Comparison of ENCODE assay signal across 19 cellular contexts in the genomic region with DNA sequence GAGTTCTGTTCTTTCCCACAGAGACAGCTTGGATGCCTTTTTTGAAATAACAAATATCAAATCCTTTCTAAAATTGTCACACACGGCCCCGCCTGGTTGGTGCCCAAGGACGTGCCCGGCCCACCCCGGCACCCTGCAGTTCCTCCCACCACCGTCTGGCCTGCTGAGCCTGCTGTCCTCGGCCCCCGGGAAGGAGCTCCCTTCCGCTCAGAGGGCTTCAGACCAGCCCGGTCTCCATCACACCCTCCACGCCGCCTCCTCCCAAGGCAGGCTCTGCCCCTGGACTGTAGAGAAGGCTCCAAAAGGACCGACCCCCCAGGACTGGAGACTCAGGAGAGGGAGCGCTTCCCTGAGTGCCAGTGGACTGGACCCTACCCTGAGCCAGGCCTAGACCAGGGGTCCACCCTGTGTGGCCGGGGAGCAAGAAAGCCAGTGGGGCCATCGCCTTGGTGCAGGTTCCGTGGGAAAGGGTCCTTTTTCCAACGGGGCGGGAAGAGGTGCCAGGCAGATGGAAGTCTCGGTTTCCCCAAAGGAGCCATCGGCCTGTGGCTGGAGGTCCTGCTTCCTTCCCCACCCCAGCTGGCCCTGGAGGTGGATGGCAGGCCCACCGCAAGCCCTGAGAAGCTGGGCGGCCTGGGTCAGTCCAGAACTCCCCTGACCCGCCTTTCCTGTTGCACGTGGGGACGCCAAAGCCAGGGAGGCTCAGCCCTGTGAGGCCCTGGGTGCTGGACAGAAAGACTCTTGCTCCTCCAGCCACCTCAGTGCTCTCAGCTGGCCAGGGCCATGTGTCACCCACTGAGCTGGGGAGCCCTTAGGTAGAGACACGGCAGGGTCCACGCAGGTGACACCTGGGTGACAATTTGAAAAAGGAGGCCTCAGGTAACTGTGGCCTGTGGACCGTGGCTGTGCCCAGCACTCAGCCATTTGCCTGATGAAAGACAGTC.
DNase-seq lines count a peak whose midpoint lies in the region; ATAC-seq and TF ChIP-seq lines count a peak whose summit lies in the region.
"Had no signal": no experiment of that assay in that cellular context is flagged by ENCODE, and none has a peak within 500 bp of the region (broad histone marks: within the 10 kb centered on the region; RNA-seq: fewer than 3 reads in every experiment).

No MANE protein-coding gene starts in this region.

- no peak for TF ChIP-seq EP300 in upper lobe of left lung (IDR thresholded peaks at IDR 0.05)

- H3K27ac Mint-ChIP-seq in WTC11 = no peak overlapping the region
- H3K27ac Mint-ChIP-seq in activated T-helper 17 cell treated with anti-CD3 and anti-CD28 coated beads, Interleukin-2, amount 50 U/mL, for 72 hours = no peak overlapping the region
- H3K27ac Mint-ChIP-seq: B cell had no signal

- H3K36me3 ChIP-seq in esophagus squamous epithelium (no peaks in the 10 kb centered on the region), mucosa of rectum (ENCODE audit: control insufficient read depth in 2 of 2, insufficient read depth in 2 of 2, low read length in 2 of 2) (no peaks in the 10 kb centered on the region), upper lobe of left lung (no peaks in the 10 kb centered on the region), PC-3 (ENCODE audit: low read depth, low read length) (no peaks in the 10 kb centered on the region)
- H3K36me3 ChIP-seq: MG63 had no signal

- POLR2A ChIA-PET in WTC11 (lab: Charles Lee) (no interaction called here), PC-3 (lab: Charles Lee; ENCODE audit: unreplicated experiment) (no interaction called here)

- H3K27ac ChIP-seq in esophagus squamous epithelium (peak overlapping the region; percentile 71 to 99 (median 90)), mucosa of rectum (ENCODE audit: low read depth in 2 of 2, low read length in 2 of 2) (peak overlapping the region; percentile 76 to 84), upper lobe of left lung (peak overlapping the region; percentile 49 to 91 (median 83)), PC-3 (ENCODE audit: low read length) (no peak overlapping the region)

- CTCF ChIA-PET in WTC11 (lab: Charles Lee) (interaction anchor here (0.9 to 2.5 kb wide), 9 partner anchors 8 to 168 kb away, joined by 3 to 12 read pairs (median 3); no protein-coding TSS in a partner anchor), PC-3 (lab: Charles Lee) (interaction anchor here (0.6 kb wide), 1 partner anchor 66 kb away, joined by 4 read pairs; no protein-coding TSS in a partner anchor)

- no peak overlapping the region for H3K4me3 ChIP-seq in esophagus squamous epithelium
- H3K4me3 ChIP-seq in mucosa of rectum (ENCODE audit: low read length in 2 of 2) = no peak overlapping the region
- no peak overlapping the region for H3K4me3 ChIP-seq in upper lobe of left lung
- H3K4me3 ChIP-seq in PC-3 (ENCODE audit: low read length) = no peak overlapping the region
- H3K4me3 ChIP-seq: lung, MG63 had no signal

- DNase-seq in WTC11 (ENCODE audit: low spot score) = peak; percentile 9
- DNase-seq in esophagus squamous epithelium (lab: John Stamatoyannopoulos, UW) = no peak
- DNase-seq in upper lobe of left lung = peak in 1 of 2 donors; percentile 47
- no peak for DNase-seq in PC-3
- no peak for DNase-seq in NCI-H526 treated with DMSO at 0.1 percent for 48 hours (lab: John Stamatoyannopoulos, UW)
- DNase-seq: activated effector memory CD4-positive, alpha-beta T cell treated with Interleukin-2 at 50 U/mL for 16 hours; amygdala; foreskin melanocyte; GDM1; MG63; NCI-H1694 treated with DMSO at 0.1 percent for 48 hours; NCI-H446; SIG-M5; stimulated activated CD4-positive, alpha-beta T cell treated with anti-CD3 and anti-CD28 coated beads, Interleukin-1b, Interleukin-23, amount 100 ng/mL, for 48 hours had no signal

- peaks cover 5% of the 10 kb centered on the region for H3K4me1 Mint-ChIP-seq in WTC11
- no peaks in the 10 kb centered on the region for H3K4me1 Mint-ChIP-seq in activated T-helper 17 cell treated with anti-CD3 and anti-CD28 coated beads, Interleukin-2, amount 50 U/mL, for 72 hours

- no peak overlapping the region; the same call in 1 of the 2 replicates for H3K4me3 Mint-ChIP-seq in WTC11
- H3K4me3 Mint-ChIP-seq in activated T-helper 17 cell treated with anti-CD3 and anti-CD28 coated beads, Interleukin-2, amount 50 U/mL, for 72 hours = no peak overlapping the region
- H3K4me3 Mint-ChIP-seq: B cell had no signal

- no peaks in the 10 kb centered on the region for H3K79me2 ChIP-seq in PC-3 (ENCODE audit: low read length)

- H2AFZ ChIP-seq in PC-3 (ENCODE audit: low read length) = no peak overlapping the region

- intact Hi-C loops in esophagus squamous epithelium (cut with DNase I) (no loop called here), PC-3 (cut with micrococcal nuclease) (no loop called here)

- H3K27me3 ChIP-seq in esophagus squamous epithelium = no peaks in the 10 kb centered on the region
- no peaks in the 10 kb centered on the region for H3K27me3 ChIP-seq in mucosa of rectum (ENCODE audit: control insufficient read depth in 2 of 2, insufficient read depth in 2 of 2, low read length in 2 of 2)
- no peaks in the 10 kb centered on the region for H3K27me3 ChIP-seq in upper lobe of left lung
- H3K27me3 ChIP-seq in PC-3 (ENCODE audit: low read length) = no peaks in the 10 kb centered on the region
- H3K27me3 ChIP-seq: MG63 had no signal

- TF ChIP-seq POLR2A in esophagus squamous epithelium (IDR thresholded peaks at IDR 0.05) (no peak), upper lobe of left lung (IDR thresholded peaks at IDR 0.05) (no peak)

- no peaks in the 10 kb centered on the region for H3K9me3 ChIP-seq in esophagus squamous epithelium
- no peaks in the 10 kb centered on the region for H3K9me3 ChIP-seq in mucosa of rectum (ENCODE audit: control insufficient read depth in 2 of 2, low read length in 2 of 2)
- peaks cover 0 to 4% (median 0%) of the 10 kb centered on the region in 4 donors for H3K9me3 ChIP-seq in upper lobe of left lung
- no peaks in the 10 kb centered on the region for H3K9me3 ChIP-seq in PC-3 (ENCODE audit: low read length)

- no peaks in the 10 kb centered on the region for H3K36me3 Mint-ChIP-seq in WTC11
- no peaks in the 10 kb centered on the region for H3K36me3 Mint-ChIP-seq in activated T-helper 17 cell treated with anti-CD3 and anti-CD28 coated beads, Interleukin-2, amount 50 U/mL, for 72 hours (ENCODE audit: low read depth)

- H3F3A ChIP-seq in PC-3 (ENCODE audit: low read length, unreplicated experiment) = no peaks in the 10 kb centered on the region

- H3K27me3 Mint-ChIP-seq in WTC11 (ENCODE audit: low read depth) = no peaks in the 10 kb centered on the region; the same call in 1 of the 2 replicates
- no peaks in the 10 kb centered on the region for H3K27me3 Mint-ChIP-seq in activated T-helper 17 cell treated with anti-CD3 and anti-CD28 coated beads, Interleukin-2, amount 50 U/mL, for 72 hours

- H3K9ac ChIP-seq in mucosa of rectum (ENCODE audit: low read depth in 1 of 2, low read length in 2 of 2) = peak overlapping the region; percentile 26 to 66
- no peak overlapping the region for H3K9ac ChIP-seq in PC-3 (ENCODE audit: low read length)

- BruUV-seq in PC-3 (replicated peaks; lab: Mats Ljungman, UMichigan) = no TSS peak

- ATAC-seq in WTC11 (no peak), upper lobe of left lung (ENCODE audit: low FRiP score in 2 of 2) (no peak), PC-3 (no peak)
- ATAC-seq in activated T-helper 17 cell treated with anti-CD3 and anti-CD28 coated beads, Interleukin-2, amount 50 U/mL, for 72 hours (replicated peaks) = no peak
- ATAC-seq: sciatic nerve had no signal

- TF ChIP-seq CTCF in WTC11 (IDR thresholded peaks at IDR 0.05) (no peak), esophagus squamous epithelium (IDR thresholded peaks at IDR 0.05) (peak in 2 of 6 experiments; percentile 7 to 13), upper lobe of left lung (IDR thresholded peaks at IDR 0.05) (no peak), PC-3 (conservative IDR thresholded peaks at IDR 0.05; ENCODE audit: low read depth, low read length) (no peak)

- WGBS in esophagus squamous epithelium, 2 donors = 56 to 78% methylated on average over 7 to 14 of the region's 29 CpGs
- 86 to 90% methylated on average over 19 to 29 of the region's 29 CpGs for WGBS in upper lobe of left lung, 2 donors

- H3K9me3 Mint-ChIP-seq in WTC11 = no peaks in the 10 kb centered on the region
- H3K9me3 Mint-ChIP-seq in activated T-helper 17 cell treated with anti-CD3 and anti-CD28 coated beads, Interleukin-2, amount 50 U/mL, for 72 hours = no peaks in the 10 kb centered on the region

- H3K4me1 ChIP-seq in esophagus squamous epithelium (peaks cover 20 to 78% (median 50%) of the 10 kb centered on the region in 3 donors), mucosa of rectum (ENCODE audit: control insufficient read depth in 2 of 2, insufficient read depth in 2 of 2, low read length in 2 of 2) (peaks cover 25 to 42% of the 10 kb centered on the region in 2 donors), upper lobe of left lung (peaks cover 25 to 58% (median 34%) of the 10 kb centered on the region in 4 donors), PC-3 (ENCODE audit: insufficient read depth, low read length) (no peaks in the 10 kb centered on the region)

- H4K20me1 ChIP-seq in PC-3 (ENCODE audit: low read length) = no peaks in the 10 kb centered on the region

- no peaks in the 10 kb centered on the region for H3K9me2 ChIP-seq in PC-3 (replicated peaks; ENCODE audit: low read length)

- H3K4me2 ChIP-seq in PC-3 (ENCODE audit: low read length) = no peak overlapping the region

TF ChIP-seq in WTC11, 78 proteins besides CTCF, POLR2A, EP300 and RAD21 (continues in another document):
- TF ChIP-seq ZNF671 (CRISPR knock-in tag; IDR thresholded peaks at IDR 0.05) (no peak), NFE2L1 (CRISPR knock-in tag; IDR thresholded peaks at IDR 0.05) (no peak), ZNF219 (CRISPR knock-in tag; IDR thresholded peaks at IDR 0.05; ENCODE audit: borderline replicate concordance) (no peak), GABPB1 (CRISPR knock-in tag; IDR thresholded peaks at IDR 0.05) (no peak)
- TF ChIP-seq, protein P1, sequence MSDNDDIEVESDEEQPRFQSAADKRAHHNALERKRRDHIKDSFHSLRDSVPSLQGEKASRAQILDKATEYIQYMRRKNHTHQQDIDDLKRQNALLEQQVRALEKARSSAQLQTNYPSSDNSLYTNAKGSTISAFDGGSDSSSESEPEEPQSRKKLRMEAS (CRISPR knock-in tag; IDR thresholded peaks at IDR 0.05) = no peak
- TF ChIP-seq, protein P2, sequence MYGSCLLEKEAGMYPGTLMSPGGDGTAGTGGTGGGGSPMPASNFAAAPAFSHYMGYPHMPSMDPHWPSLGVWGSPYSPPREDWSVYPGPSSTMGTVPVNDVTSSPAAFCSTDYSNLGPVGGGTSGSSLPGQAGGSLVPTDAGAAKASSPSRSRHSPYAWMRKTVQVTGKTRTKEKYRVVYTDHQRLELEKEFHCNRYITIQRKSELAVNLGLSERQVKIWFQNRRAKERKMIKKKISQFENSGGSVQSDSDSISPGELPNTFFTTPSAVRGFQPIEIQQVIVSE (CRISPR knock-in tag; IDR thresholded peaks at IDR 0.05; ENCODE audit: borderline replicate concordance) = no peak
